Comparison of ENCODE assay signal across 9 cellular contexts in the genomic region with DNA sequence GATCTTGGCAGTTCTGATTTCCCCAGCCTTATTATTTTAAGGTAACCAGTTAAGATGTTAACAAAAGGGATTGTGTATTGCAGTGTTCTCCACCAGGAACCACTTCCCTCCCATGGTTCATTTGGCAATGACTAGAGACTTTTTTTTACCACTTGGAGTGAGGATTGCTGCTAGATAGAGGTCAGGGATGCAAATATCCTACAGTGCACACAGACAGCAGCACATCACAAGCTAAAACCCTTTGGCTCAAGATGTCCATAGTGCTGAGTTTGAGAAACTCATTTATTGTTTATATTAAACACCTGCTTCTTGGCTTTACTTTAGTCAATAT. TPM values are rescaled to one million over a fixed set of nuclear protein-coding genes. Genes with fewer than 3 reads are reported as not detected.
DNase-seq lines count a peak whose midpoint lies in the region; ATAC-seq and TF ChIP-seq lines count a peak whose summit lies in the region.
"Had no signal": no experiment of that assay in that cellular context is flagged by ENCODE, and none has a peak within 500 bp of the region (broad histone marks: within the 10 kb centered on the region; RNA-seq: fewer than 3 reads in every experiment).

No MANE protein-coding gene starts in this region.

- no peak overlapping the region for H3K9ac ChIP-seq in HUES48 (ENCODE audit: low read depth, low read length)

- no peaks in the 10 kb centered on the region for H3K9me3 ChIP-seq in HUES48 (ENCODE audit: control insufficient read depth, insufficient read depth, low read length)

- no peak for ATAC-seq in central memory CD8-positive, alpha-beta T cell (replicated peaks; ENCODE audit: extremely low read depth, poor library complexity, severe bottlenecking)
- ATAC-seq in HG03439 (IDR thresholded peaks at IDR 0.05; ENCODE audit: unreplicated experiment), result no peak

- H3K4me3 ChIP-seq in HUES48 (ENCODE audit: low read depth, low read length), result no peak overlapping the region

- H3K27me3 Mint-ChIP-seq in central memory CD8-positive, alpha-beta T cell, result no peaks in the 10 kb centered on the region
- H3K27me3 Mint-ChIP-seq in mesothelial cell of epicardium (ENCODE audit: low read depth), result no peaks in the 10 kb centered on the region

- peak; percentile 12 for DNase-seq in Daoy (ENCODE audit: low read depth)
- no peak for DNase-seq in central memory CD8-positive, alpha-beta T cell (ENCODE audit: low spot score in 2 of 2)
- no peak for DNase-seq in mesothelial cell of epicardium (ENCODE audit: low spot score in 2 of 2, unreplicated experiment in 2 of 2)
- DNase-seq in NCI-H187 (lab: John Stamatoyannopoulos, UW), result no peak
- no peak for DNase-seq in DMS 273 (lab: John Stamatoyannopoulos, UW; ENCODE audit: unreplicated experiment)
- DNase-seq in ACHN, result no peak
- DNase-seq: NCI-H146 had no signal

- no peaks in the 10 kb centered on the region for H3K27me3 ChIP-seq in HUES48 (ENCODE audit: control insufficient read depth, insufficient read depth, low read length)

- in situ Hi-C loops in ACHN (cut with HindIII; ENCODE audit: low pct_ligation_motif_present, low pct_unique_long_range_greater_than_20kb, low sequenced_read_pairs), result no loop called here

- peaks cover 67% of the 10 kb centered on the region for H3K4me1 Mint-ChIP-seq in central memory CD8-positive, alpha-beta T cell
- peaks cover 46% of the 10 kb centered on the region for H3K4me1 Mint-ChIP-seq in mesothelial cell of epicardium

- H3K4me1 ChIP-seq in HUES48 (ENCODE audit: control insufficient read depth, insufficient read depth, low read length), result peaks cover 38% of the 10 kb centered on the region

- H3K4me3 Mint-ChIP-seq in central memory CD8-positive, alpha-beta T cell, result no peak overlapping the region
- no peak overlapping the region for H3K4me3 Mint-ChIP-seq in mesothelial cell of epicardium

- peak overlapping the region; percentile 38 for H3K27ac ChIP-seq in HUES48 (ENCODE audit: low read depth, low read length)

- H3K36me3 Mint-ChIP-seq in central memory CD8-positive, alpha-beta T cell (ENCODE audit: insufficient read depth), result peaks cover 2% of the 10 kb centered on the region
- H3K36me3 Mint-ChIP-seq in mesothelial cell of epicardium, result peaks cover 4% of the 10 kb centered on the region

- no peaks in the 10 kb centered on the region for H3K9me3 Mint-ChIP-seq in central memory CD8-positive, alpha-beta T cell
- no peaks in the 10 kb centered on the region for H3K9me3 Mint-ChIP-seq in mesothelial cell of epicardium

- no peaks in the 10 kb centered on the region for H3K36me3 ChIP-seq in HUES48 (ENCODE audit: control insufficient read depth, insufficient read depth, low read length)

- H3K27ac Mint-ChIP-seq in central memory CD8-positive, alpha-beta T cell (ENCODE audit: low read depth), result peak overlapping the region; percentile 27
- peak overlapping the region; percentile 35 for H3K27ac Mint-ChIP-seq in mesothelial cell of epicardium

- no peak for TF ChIP-seq CTCF in mesothelial cell of epicardium (IDR thresholded peaks at IDR 0.05; ENCODE audit: unreplicated experiment)

RNA-seq across cellular contexts. Expression of a gene that starts 24.1 kb away (rescaled TPM):
- total RNA-seq in Daoy (2014; rRNA removed; shearing (Covaris generic)), result 2.2 and 3.0 TPM in 2 replicates
- total RNA-seq in mesothelial cell of epicardium, result 10.5 to 11.3 TPM (median 10.7 TPM) in 3 replicates

RNA-seq across cellular contexts. Expression of a gene that starts 40.7 kb away (rescaled TPM):
- 43.6 and 49.1 TPM in 2 replicates for total RNA-seq in Daoy (2014; rRNA removed; shearing (Covaris generic))
- 111 to 117 TPM (median 116 TPM) in 3 replicates for total RNA-seq in mesothelial cell of epicardium
